Comparison of ENCODE assay signal across 1 cellular context in genomic region chr20:385448-385847, GRCh38.
TF ChIP-seq lines count a peak whose summit lies in the region.

No MANE protein-coding gene starts in this region.

TF ChIP-seq in HepG2, 621 proteins besides CTCF, POLR2A, EP300 and RAD21 (continued from another document and continues in another):
- no peak for TF ChIP-seq ZNF18 (CRISPR knock-in tag; IDR thresholded peaks at IDR 0.05; ENCODE audit: insufficient replicate concordance)
- 0 out of 2 replicates have a peak, but pooled peaks have one; percentile 17 for TF ChIP-seq ZNF350 (CRISPR knock-in tag; IDR thresholded peaks at IDR 0.05; ENCODE audit: borderline replicate concordance, low read depth)
- no peak for TF ChIP-seq ELF1 (CRISPR knock-in tag; IDR thresholded peaks at IDR 0.05)
- TF ChIP-seq, protein P1, sequence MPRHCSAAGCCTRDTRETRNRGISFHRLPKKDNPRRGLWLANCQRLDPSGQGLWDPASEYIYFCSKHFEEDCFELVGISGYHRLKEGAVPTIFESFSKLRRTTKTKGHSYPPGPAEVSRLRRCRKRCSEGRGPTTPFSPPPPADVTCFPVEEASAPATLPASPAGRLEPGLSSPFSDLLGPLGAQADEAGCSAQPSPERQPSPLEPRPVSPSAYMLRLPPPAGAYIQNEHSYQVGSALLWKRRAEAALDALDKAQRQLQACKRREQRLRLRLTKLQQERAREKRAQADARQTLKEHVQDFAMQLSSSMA (CRISPR knock-in tag; IDR thresholded peaks at IDR 0.05): 0 out of 2 replicates have a peak, but pooled peaks have one; percentile 40
- no peak for TF ChIP-seq HES4 (CRISPR knock-in tag; IDR thresholded peaks at IDR 0.05; ENCODE audit: borderline replicate concordance)
- TF ChIP-seq KMT2A (CRISPR knock-in tag; IDR thresholded peaks at IDR 0.05): no peak
- 0 out of 2 replicates have a peak, but pooled peaks have one; percentile 2 for TF ChIP-seq HOXA5 (CRISPR knock-in tag; IDR thresholded peaks at IDR 0.05)
- no peak for TF ChIP-seq ARHGAP35 (CRISPR knock-in tag; IDR thresholded peaks at IDR 0.05; ENCODE audit: borderline replicate concordance)
- TF ChIP-seq GATAD2A (CRISPR knock-in tag; IDR thresholded peaks at IDR 0.05): 0 out of 2 replicates have a peak, but pooled peaks have one; percentile 3
- TF ChIP-seq KMT2B (CRISPR knock-in tag; IDR thresholded peaks at IDR 0.05): no peak
- TF ChIP-seq, protein P2, sequence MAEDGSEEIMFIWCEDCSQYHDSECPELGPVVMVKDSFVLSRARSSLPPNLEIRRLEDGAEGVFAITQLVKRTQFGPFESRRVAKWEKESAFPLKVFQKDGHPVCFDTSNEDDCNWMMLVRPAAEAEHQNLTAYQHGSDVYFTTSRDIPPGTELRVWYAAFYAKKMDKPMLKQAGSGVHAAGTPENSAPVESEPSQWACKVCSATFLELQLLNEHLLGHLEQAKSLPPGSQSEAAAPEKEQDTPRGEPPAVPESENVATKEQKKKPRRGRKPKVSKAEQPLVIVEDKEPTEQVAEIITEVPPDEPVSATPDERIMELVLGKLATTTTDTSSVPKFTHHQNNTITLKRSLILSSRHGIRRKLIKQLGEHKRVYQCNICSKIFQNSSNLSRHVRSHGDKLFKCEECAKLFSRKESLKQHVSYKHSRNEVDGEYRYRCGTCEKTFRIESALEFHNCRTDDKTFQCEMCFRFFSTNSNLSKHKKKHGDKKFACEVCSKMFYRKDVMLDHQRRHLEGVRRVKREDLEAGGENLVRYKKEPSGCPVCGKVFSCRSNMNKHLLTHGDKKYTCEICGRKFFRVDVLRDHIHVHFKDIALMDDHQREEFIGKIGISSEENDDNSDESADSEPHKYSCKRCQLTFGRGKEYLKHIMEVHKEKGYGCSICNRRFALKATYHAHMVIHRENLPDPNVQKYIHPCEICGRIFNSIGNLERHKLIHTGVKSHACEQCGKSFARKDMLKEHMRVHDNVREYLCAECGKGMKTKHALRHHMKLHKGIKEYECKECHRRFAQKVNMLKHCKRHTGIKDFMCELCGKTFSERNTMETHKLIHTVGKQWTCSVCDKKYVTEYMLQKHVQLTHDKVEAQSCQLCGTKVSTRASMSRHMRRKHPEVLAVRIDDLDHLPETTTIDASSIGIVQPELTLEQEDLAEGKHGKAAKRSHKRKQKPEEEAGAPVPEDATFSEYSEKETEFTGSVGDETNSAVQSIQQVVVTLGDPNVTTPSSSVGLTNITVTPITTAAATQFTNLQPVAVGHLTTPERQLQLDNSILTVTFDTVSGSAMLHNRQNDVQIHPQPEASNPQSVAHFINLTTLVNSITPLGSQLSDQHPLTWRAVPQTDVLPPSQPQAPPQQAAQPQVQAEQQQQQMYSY (CRISPR knock-in tag; IDR thresholded peaks at IDR 0.05): no peak
- no peak for TF ChIP-seq ZNF564 (CRISPR knock-in tag; IDR thresholded peaks at IDR 0.05)
- no peak for TF ChIP-seq ZNF589 (CRISPR knock-in tag; conservative IDR thresholded peaks at IDR 0.05)
- no peak for TF ChIP-seq ZNF256 (CRISPR knock-in tag; conservative IDR thresholded peaks at IDR 0.05)
- no peak for TF ChIP-seq SP1 (IDR thresholded peaks at IDR 0.05)
- TF ChIP-seq SP1 (CRISPR knock-in tag; IDR thresholded peaks at IDR 0.05): no peak
- no peak for TF ChIP-seq ZFYVE20 (CRISPR knock-in tag; IDR thresholded peaks at IDR 0.05; ENCODE audit: borderline replicate concordance, low read depth)
- no peak for TF ChIP-seq POGZ (CRISPR knock-in tag; IDR thresholded peaks at IDR 0.05)
- TF ChIP-seq, protein P3, sequence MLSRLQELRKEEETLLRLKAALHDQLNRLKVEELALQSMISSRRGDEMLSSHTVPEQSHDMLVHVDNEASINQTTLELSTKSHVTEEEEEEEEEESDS (CRISPR knock-in tag; IDR thresholded peaks at IDR 0.05; ENCODE audit: borderline replicate concordance): no peak
- TF ChIP-seq ATF2 (CRISPR knock-in tag; IDR thresholded peaks at IDR 0.05): no peak
- TF ChIP-seq ZNF816 (CRISPR knock-in tag; IDR thresholded peaks at IDR 0.05; ENCODE audit: borderline replicate concordance): no peak
- no peak for TF ChIP-seq CEBPG (CRISPR knock-in tag; IDR thresholded peaks at IDR 0.05)
- TF ChIP-seq TIGD3 (CRISPR knock-in tag; IDR thresholded peaks at IDR 0.05; ENCODE audit: borderline replicate concordance): no peak
- no peak for TF ChIP-seq ZFP36L1 (CRISPR knock-in tag; IDR thresholded peaks at IDR 0.05)
- TF ChIP-seq, protein P4, sequence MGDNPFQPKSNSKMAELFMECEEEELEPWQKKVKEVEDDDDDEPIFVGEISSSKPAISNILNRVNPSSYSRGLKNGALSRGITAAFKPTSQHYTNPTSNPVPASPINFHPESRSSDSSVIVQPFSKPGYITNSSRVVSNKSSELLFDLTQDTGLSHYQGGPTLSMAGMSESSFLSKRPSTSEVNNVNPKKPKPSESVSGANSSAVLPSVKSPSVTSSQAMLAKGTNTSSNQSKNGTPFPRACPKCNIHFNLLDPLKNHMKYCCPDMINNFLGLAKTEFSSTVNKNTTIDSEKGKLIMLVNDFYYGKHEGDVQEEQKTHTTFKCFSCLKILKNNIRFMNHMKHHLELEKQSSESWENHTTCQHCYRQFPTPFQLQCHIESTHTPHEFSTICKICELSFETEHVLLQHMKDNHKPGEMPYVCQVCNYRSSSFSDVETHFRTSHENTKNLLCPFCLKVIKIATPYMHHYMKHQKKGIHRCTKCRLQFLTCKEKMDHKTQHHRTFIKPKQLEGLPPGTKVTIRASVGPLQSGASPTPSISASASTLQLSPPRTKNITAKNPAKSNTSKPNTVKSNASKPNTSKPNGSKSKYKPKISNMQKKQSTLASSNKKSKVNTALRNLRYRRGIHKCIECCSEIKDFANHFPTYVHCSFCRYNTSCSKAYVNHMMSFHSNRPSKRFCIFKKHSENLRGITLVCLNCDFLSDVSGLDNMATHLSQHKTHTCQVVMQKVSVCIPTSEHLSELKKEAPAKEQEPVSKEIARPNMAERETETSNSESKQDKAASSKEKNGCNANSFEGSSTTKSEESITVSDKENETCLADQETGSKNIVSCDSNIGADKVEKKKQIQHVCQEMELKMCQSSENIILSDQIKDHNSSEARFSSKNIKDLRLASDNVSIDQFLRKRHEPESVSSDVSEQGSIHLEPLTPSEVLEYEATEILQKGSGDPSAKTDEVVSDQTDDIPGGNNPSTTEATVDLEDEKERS (CRISPR knock-in tag; IDR thresholded peaks at IDR 0.05): no peak
- TF ChIP-seq ATF6 (CRISPR knock-in tag; conservative IDR thresholded peaks at IDR 0.05): no peak
- TF ChIP-seq SOX6 (IDR thresholded peaks at IDR 0.05): no peak
- TF ChIP-seq SOX6 (CRISPR knock-in tag; IDR thresholded peaks at IDR 0.05): no peak
- TF ChIP-seq ZFP91 (CRISPR knock-in tag; IDR thresholded peaks at IDR 0.05; ENCODE audit: borderline replicate concordance): no peak
- no peak for TF ChIP-seq CHD4 (IDR thresholded peaks at IDR 0.05; ENCODE audit: borderline replicate concordance, low read length)
- TF ChIP-seq PHF5A (CRISPR knock-in tag; IDR thresholded peaks at IDR 0.05; ENCODE audit: low read depth, unreplicated experiment): no peak
